Comparison of ENCODE assay signal across 17 cellular contexts in genomic region chr10:33798754-33799153, GRCh38.
"Had no signal": no experiment of that assay in that cellular context is flagged by ENCODE, and none has a peak within 500 bp of the region (broad histone marks: within the 10 kb centered on the region; RNA-seq: fewer than 3 reads in every experiment).

No MANE protein-coding gene starts in this region.

- H3K9me3 ChIP-seq: spleen, testis, upper lobe of left lung had no signal

- DNase-seq: activated CD4-positive, alpha-beta T cell treated with anti-CD3 and anti-CD28 coated beads for 1 hour; activated naive CD4-positive, alpha-beta T cell; activated T-cell treated with anti-CD3 and anti-CD28 coated beads, Interleukin-2, amount 50 U/mL, for 24 hours; amniotic stem cell; cortex of kidney; endodermal cell; kidney; nucleus accumbens; spleen; stimulated activated CD4-positive, alpha-beta T cell treated with anti-CD3 and anti-CD28 coated beads, Interleukin-4, amount 100 ng/mL, for 1 hour; stimulated activated naive CD4-positive, alpha-beta T cell; T-cell; testis; upper lobe of left lung had no signal

- H3K27me3 Mint-ChIP-seq: activated naive CD8-positive, alpha-beta T cell; activated T-cell treated with anti-CD3 and anti-CD28 coated beads, Interleukin-2, amount 50 U/mL, for 24 hours; T-cell had no signal

- H3K27ac Mint-ChIP-seq: activated naive CD8-positive, alpha-beta T cell; activated T-cell treated with anti-CD3 and anti-CD28 coated beads, Interleukin-2, amount 50 U/mL, for 24 hours; activated T-helper 17 cell treated with anti-CD3 and anti-CD28 coated beads, Interleukin-2, amount 50 U/mL, for 72 hours; endodermal cell; T-cell had no signal

- H3K36me3 Mint-ChIP-seq: activated naive CD8-positive, alpha-beta T cell; T-cell had no signal

- H3K27ac ChIP-seq: spleen, testis, upper lobe of left lung had no signal

- H3K27me3 ChIP-seq: spleen, testis, upper lobe of left lung had no signal

- H3K36me3 ChIP-seq: spleen, upper lobe of left lung had no signal

- FAIRE-seq: kidney, TTC549 had no signal

- ATAC-seq: activated T-helper 17 cell treated with anti-CD3 and anti-CD28 coated beads, Interleukin-2, amount 50 U/mL, for 72 hours; T-cell had no signal

- H3K4me1 ChIP-seq: upper lobe of left lung had no signal

- H3K4me3 ChIP-seq: spleen, testis, upper lobe of left lung had no signal

- H3K4me1 Mint-ChIP-seq: activated T-helper 17 cell treated with anti-CD3 and anti-CD28 coated beads, Interleukin-2, amount 50 U/mL, for 72 hours; endodermal cell had no signal

- H3K4me3 Mint-ChIP-seq: activated naive CD8-positive, alpha-beta T cell; activated T-cell treated with anti-CD3 and anti-CD28 coated beads, Interleukin-2, amount 50 U/mL, for 24 hours; activated T-helper 17 cell treated with anti-CD3 and anti-CD28 coated beads, Interleukin-2, amount 50 U/mL, for 72 hours; endodermal cell; T-cell had no signal

- H3K9me3 Mint-ChIP-seq: activated T-cell treated with anti-CD3 and anti-CD28 coated beads, Interleukin-2, amount 50 U/mL, for 24 hours; activated T-helper 17 cell treated with anti-CD3 and anti-CD28 coated beads, Interleukin-2, amount 50 U/mL, for 72 hours; endodermal cell; T-cell had no signal
